1 cellular context compared by ENCODE assay signal in the genomic region with DNA sequence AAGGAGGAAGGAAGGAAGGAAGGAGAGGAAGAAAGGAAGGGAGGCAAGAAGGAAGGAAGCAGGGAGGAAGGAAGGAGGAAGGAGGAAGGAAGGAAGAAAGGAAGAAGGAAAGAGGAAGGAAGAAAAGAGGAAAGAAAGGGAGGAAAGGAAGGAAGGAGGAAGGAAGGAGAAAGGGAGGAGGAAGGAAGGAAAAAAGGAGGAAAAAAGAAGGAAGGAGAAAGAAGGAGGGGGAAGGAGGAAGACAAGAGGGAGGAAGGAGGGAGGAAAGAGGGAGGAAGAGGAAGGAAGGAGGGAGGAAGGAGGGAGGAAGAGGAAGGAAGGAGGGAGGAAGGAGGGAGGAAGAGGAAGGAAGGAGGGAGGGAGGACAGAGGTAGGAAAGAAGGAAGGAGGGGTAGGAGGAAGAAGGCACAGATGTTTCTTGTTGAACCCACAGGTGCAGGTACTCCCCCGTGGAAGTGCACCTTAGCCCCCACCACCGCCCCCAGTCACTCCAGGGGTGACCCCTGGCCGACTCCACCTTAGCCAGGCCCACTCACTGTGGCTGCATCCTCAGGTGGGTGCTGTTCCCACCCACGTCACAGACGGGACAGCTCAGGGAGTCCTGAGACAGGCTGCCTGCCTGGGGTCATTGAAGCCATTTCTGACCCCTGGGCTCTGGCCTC.
TF ChIP-seq lines count a peak whose summit lies in the region.

No MANE protein-coding gene starts in this region.

TF ChIP-seq in K562, 482 proteins besides CTCF, POLR2A, EP300 and RAD21 (continued from another document):
- TF ChIP-seq, protein P1, sequence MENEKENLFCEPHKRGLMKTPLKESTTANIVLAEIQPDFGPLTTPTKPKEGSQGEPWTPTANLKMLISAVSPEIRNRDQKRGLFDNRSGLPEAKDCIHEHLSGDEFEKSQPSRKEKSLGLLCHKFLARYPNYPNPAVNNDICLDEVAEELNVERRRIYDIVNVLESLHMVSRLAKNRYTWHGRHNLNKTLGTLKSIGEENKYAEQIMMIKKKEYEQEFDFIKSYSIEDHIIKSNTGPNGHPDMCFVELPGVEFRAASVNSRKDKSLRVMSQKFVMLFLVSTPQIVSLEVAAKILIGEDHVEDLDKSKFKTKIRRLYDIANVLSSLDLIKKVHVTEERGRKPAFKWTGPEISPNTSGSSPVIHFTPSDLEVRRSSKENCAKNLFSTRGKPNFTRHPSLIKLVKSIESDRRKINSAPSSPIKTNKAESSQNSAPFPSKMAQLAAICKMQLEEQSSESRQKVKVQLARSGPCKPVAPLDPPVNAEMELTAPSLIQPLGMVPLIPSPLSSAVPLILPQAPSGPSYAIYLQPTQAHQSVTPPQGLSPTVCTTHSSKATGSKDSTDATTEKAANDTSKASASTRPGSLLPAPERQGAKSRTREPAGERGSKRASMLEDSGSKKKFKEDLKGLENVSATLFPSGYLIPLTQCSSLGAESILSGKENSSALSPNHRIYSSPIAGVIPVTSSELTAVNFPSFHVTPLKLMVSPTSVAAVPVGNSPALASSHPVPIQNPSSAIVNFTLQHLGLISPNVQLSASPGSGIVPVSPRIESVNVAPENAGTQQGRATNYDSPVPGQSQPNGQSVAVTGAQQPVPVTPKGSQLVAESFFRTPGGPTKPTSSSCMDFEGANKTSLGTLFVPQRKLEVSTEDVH (IDR thresholded peaks at IDR 0.05; ENCODE audit: low read depth, partially characterized antibody): no peak
- no peak for TF ChIP-seq ZBTB7A (IDR thresholded peaks at IDR 0.05; ENCODE audit: borderline replicate concordance, control insufficient read depth, low read depth, low read length)
- TF ChIP-seq ZNF124 (CRISPR knock-in tag; IDR thresholded peaks at IDR 0.05): no peak
- TF ChIP-seq SRSF9 (IDR thresholded peaks at IDR 0.05; ENCODE audit: borderline replicate concordance, low read depth, low read length): no peak
- TF ChIP-seq ZNF77 (CRISPR knock-in tag; IDR thresholded peaks at IDR 0.05): no peak
